In the genomic region with DNA sequence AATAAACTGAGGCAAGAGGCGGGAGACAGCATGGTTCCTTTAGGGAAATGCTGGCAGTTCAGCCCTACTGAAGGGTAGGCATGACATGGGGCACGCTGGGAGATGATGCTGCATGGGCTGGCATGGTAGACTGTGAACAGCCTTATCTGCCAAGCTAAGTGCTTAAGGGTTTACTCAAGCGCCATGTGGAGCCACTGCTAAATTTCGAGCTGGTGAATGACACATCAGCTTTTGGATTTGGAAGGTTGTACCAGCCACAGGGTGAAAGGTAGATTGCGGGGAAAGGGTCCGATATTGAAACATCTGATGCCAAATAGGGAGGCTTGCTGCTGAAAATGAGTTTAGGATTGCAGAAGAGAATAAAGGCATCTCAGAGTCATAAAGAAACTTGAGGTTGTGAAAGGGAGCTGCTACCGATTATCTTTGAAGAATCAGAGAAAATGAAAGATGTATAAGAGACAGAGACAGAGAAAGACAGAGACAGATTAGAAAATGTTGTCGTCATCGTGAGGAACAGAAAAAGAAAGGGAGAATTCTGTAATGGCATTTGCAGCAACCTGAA, we compare ENCODE assay signal across 16 cellular contexts. TPM values are rescaled to one million over a fixed set of nuclear protein-coding genes. Genes with fewer than 3 reads are reported as not detected.
DNase-seq lines count a peak whose midpoint lies in the region; ATAC-seq, FAIRE-seq and TF ChIP-seq lines count a peak whose summit lies in the region.
"Had no signal": no experiment of that assay in that cellular context is flagged by ENCODE, and none has a peak within 500 bp of the region (broad histone marks: within the 10 kb centered on the region; RNA-seq: fewer than 3 reads in every experiment).

No MANE protein-coding gene starts in this region.

- H3K4me3 Mint-ChIP-seq in CD4-positive, CD25-positive, alpha-beta regulatory T cell: peak overlapping the region; percentile 29 to 79 (median 76)
- peak overlapping the region; percentile 42 to 61 (median 46) for H3K4me3 Mint-ChIP-seq in T-cell
- H3K4me3 Mint-ChIP-seq in dendritic cell treated with granulocyte-macrophage colony-stimulating factor and Interleukin-4, amounts not matched to agents 40 ng/mL and 50 ng/mL, for 4 days: no peak overlapping the region

- TF ChIP-seq CTCF in GM10248 (IDR thresholded peaks at IDR 0.05; ENCODE audit: control extremely low read depth, extremely low read depth, low read depth, missing control alignments): no peak

- peak in 1 of 2 donors; percentile 28 for ATAC-seq in CD4-positive, CD25-positive, alpha-beta regulatory T cell (ENCODE audit: low read depth in 2 of 2)
- peak in 2 of 4 experiments; percentile 26 to 42 for ATAC-seq in T-cell (replicated peaks in 1 of 4)

- TF ChIP-seq POLR2A in H54 (IDR thresholded peaks at IDR 0.05; ENCODE audit: low read depth, low read length): no peak

- H3K27me3 ChIP-seq in CD4-positive, CD25-positive, alpha-beta regulatory T cell (ENCODE audit: control insufficient read depth, insufficient read depth, low read length): no peaks in the 10 kb centered on the region
- H3K27me3 ChIP-seq: spleen, transverse colon had no signal

- intact Hi-C loops in dendritic cell treated with granulocyte-macrophage colony-stimulating factor and Interleukin-4, amounts not matched to agents 40 ng/mL and 50 ng/mL, for 4 days (cut with micrococcal nuclease): no loop called here

- H3K4me1 ChIP-seq in CD4-positive, CD25-positive, alpha-beta regulatory T cell (ENCODE audit: control insufficient read depth, insufficient read depth, low read length, poor library complexity, severe bottlenecking): peaks cover 76% of the 10 kb centered on the region

- H3K27ac Mint-ChIP-seq in CD4-positive, CD25-positive, alpha-beta regulatory T cell: peak overlapping the region; percentile 78 to 94 (median 80)
- peak overlapping the region; percentile 73 to 93 for H3K27ac Mint-ChIP-seq in T-cell
- peak overlapping the region; percentile 57 for H3K27ac Mint-ChIP-seq in dendritic cell treated with granulocyte-macrophage colony-stimulating factor and Interleukin-4, amounts not matched to agents 40 ng/mL and 50 ng/mL, for 4 days

- POLR2A ChIA-PET in GM10248 (lab: Yijun Ruan, JAX) (interaction anchor here (1.1 kb wide), 1 partner anchor 10 kb away, joined by 4 read pairs; no protein-coding TSS in a partner anchor), T-cell (lab: Charles Lee) (no interaction called here), HEK293T (lab: Yijun Ruan, JAX) (no interaction called here)

- H3K36me3 Mint-ChIP-seq in CD4-positive, CD25-positive, alpha-beta regulatory T cell: peaks cover 62% of the 10 kb centered on the region
- peaks cover 59% of the 10 kb centered on the region for H3K36me3 Mint-ChIP-seq in T-cell
- H3K36me3 Mint-ChIP-seq in dendritic cell treated with granulocyte-macrophage colony-stimulating factor and Interleukin-4, amounts not matched to agents 40 ng/mL and 50 ng/mL, for 4 days (ENCODE audit: low read depth): peaks cover 90% of the 10 kb centered on the region

- peaks cover 39% of the 10 kb centered on the region for H3K36me3 ChIP-seq in CD4-positive, CD25-positive, alpha-beta regulatory T cell (ENCODE audit: control insufficient read depth, insufficient read depth, low read length)
- H3K36me3 ChIP-seq: transverse colon had no signal

- peaks cover 2% of the 10 kb centered on the region for H3K27me3 Mint-ChIP-seq in CD4-positive, CD25-positive, alpha-beta regulatory T cell
- H3K27me3 Mint-ChIP-seq in T-cell: no peaks in the 10 kb centered on the region
- H3K27me3 Mint-ChIP-seq in dendritic cell treated with granulocyte-macrophage colony-stimulating factor and Interleukin-4, amounts not matched to agents 40 ng/mL and 50 ng/mL, for 4 days: no peaks in the 10 kb centered on the region

- peak in 1 of 3 donors; percentile 63 for DNase-seq in CD4-positive, CD25-positive, alpha-beta regulatory T cell
- DNase-seq in GM10248 (ENCODE audit: extremely low spot score) (peak; percentile 52), T-cell (no peak), LoVo (ENCODE audit: low spot score) (no peak), NCI-H1417 treated with DMSO at 0.1 percent for 48 hours (lab: John Stamatoyannopoulos, UW) (no peak), HEK293T (ENCODE audit: extremely low spot score) (no peak), H54 (ENCODE audit: insufficient read length, low spot score) (no peak)
- DNase-seq: anterior cingulate cortex, cortex of kidney, MV-4-11, nucleus accumbens, spleen, transverse colon had no signal

- peaks cover 2 to 18% (median 8%) of the 10 kb centered on the region in 7 donors for H3K9me3 Mint-ChIP-seq in CD4-positive, CD25-positive, alpha-beta regulatory T cell
- H3K9me3 Mint-ChIP-seq in T-cell: peaks cover 0 to 2% (median 0%) of the 10 kb centered on the region in 3 donors
- no peaks in the 10 kb centered on the region for H3K9me3 Mint-ChIP-seq in dendritic cell treated with granulocyte-macrophage colony-stimulating factor and Interleukin-4, amounts not matched to agents 40 ng/mL and 50 ng/mL, for 4 days

- H3K4me1 Mint-ChIP-seq in CD4-positive, CD25-positive, alpha-beta regulatory T cell: peaks cover 45 to 95% (median 82%) of the 10 kb centered on the region in 4 donors
- H3K4me1 Mint-ChIP-seq in T-cell: peaks cover 92 to 97% (median 96%) of the 10 kb centered on the region in 3 donors
- H3K4me1 Mint-ChIP-seq in dendritic cell treated with granulocyte-macrophage colony-stimulating factor and Interleukin-4, amounts not matched to agents 40 ng/mL and 50 ng/mL, for 4 days (ENCODE audit: low read depth): peaks cover 88% of the 10 kb centered on the region

- H3K4me3 ChIP-seq in CD4-positive, CD25-positive, alpha-beta regulatory T cell (ENCODE audit: low read depth, low read length): peak overlapping the region; percentile 67
- H3K4me3 ChIP-seq: lung, spleen, transverse colon had no signal

- peak overlapping the region; percentile 78 for H3K27ac ChIP-seq in CD4-positive, CD25-positive, alpha-beta regulatory T cell (ENCODE audit: insufficient read depth, low read length, poor library complexity, severe bottlenecking)
- H3K27ac ChIP-seq: transverse colon had no signal

- peaks cover 3 to 8% of the 10 kb centered on the region in 2 experiments for H3K9me3 ChIP-seq in CD4-positive, CD25-positive, alpha-beta regulatory T cell (ENCODE audit: control insufficient read depth in 2 of 2, low read length in 2 of 2)
- H3K9me3 ChIP-seq: transverse colon had no signal

- CTCF ChIA-PET in GM10248 (lab: Yijun Ruan, JAX): interaction anchor here (0.8 to 9.1 kb wide), 8 partner anchors 8 to 54 kb away, joined by 3 to 63 read pairs (median 5); a partner anchor contains a TSS
- CTCF ChIA-PET in T-cell (lab: Charles Lee): interaction anchor here (0.6 to 1.2 kb wide), 4 partner anchors 12 to 1206 kb away, joined by 3 to 4 read pairs (median 4); a partner anchor contains a TSS
- CTCF ChIA-PET in HEK293T (lab: Yijun Ruan, JAX): no interaction called here

- FAIRE-seq in H54 (lab: Jason Lieb, UNC): no peak
- FAIRE-seq: H1 had no signal

TF ChIP-seq in HEK293T, 16 proteins besides CTCF, POLR2A, EP300 and RAD21:
- no peak for TF ChIP-seq CTBP1 (IDR thresholded peaks at IDR 0.05; ENCODE audit: borderline replicate concordance)

RNA-seq across cellular contexts. Expression of a gene that starts 16.4 kb away (rescaled TPM):
- total RNA-seq in CD4-positive, CD25-positive, alpha-beta regulatory T cell: 275 TPM
- 10 to 100 TPM; 34.8 to 40.1 (median 36.9) TPM for polyA plus RNA-seq in CD4-positive, CD25-positive, alpha-beta regulatory T cell
- 100 to 1,000 TPM; 118 to 210 (median 151) TPM for total RNA-seq in T-cell
